In the genomic region with DNA sequence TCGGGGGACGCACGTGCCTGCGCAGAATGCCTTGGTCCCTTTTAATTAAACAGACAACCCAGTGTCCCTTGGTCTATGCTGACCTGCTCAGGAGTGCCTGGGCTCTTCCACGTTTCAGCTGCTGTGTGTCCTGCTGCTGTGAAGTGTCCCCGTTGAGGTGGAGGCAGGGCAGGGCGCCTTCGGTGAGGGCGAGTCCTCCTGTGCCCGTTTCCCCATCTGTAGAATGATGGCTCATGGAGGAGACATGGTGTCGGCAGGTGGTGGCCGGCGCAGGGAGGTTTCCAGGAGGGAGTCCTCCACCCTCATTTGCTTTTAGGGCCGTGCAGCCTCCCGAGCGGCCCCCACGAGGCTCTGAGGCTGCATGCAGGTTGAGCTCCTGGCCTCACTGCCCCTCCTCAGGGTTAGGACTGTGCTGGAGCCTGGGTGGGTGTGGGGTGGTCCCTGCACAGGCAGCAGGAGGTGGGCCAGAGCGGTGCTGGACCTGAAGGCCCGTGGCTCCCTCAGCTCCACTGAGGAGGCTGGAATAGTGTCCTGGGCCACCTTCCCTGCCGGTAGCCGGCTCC, we compare ENCODE assay signal across 7 cellular contexts. TPM values are rescaled to one million over a fixed set of nuclear protein-coding genes. Genes with fewer than 3 reads are reported as not detected.
DNase-seq lines count a peak whose midpoint lies in the region; ATAC-seq and TF ChIP-seq lines count a peak whose summit lies in the region.
"Had no signal": no experiment of that assay in that cellular context is flagged by ENCODE, and none has a peak within 500 bp of the region (broad histone marks: within the 10 kb centered on the region; RNA-seq: fewer than 3 reads in every experiment).

No MANE protein-coding gene starts in this region.

- H3K36me3 Mint-ChIP-seq in activated T-helper 2 cell treated with anti-CD3 and anti-CD28 coated beads, Interferon-gamma antibody, Interleukin-2, Interleukin-4, amounts not matched to agents 10 μg/mL and 5 μg/mL and 100 μg/mL, durations not matched to agents 14 hours and 24 hours and 36 hours (ENCODE audit: low read depth): peaks cover 33% of the 10 kb centered on the region

- H3K27ac Mint-ChIP-seq in activated T-helper 2 cell treated with anti-CD3 and anti-CD28 coated beads, Interferon-gamma antibody, Interleukin-2, Interleukin-4, amounts not matched to agents 10 μg/mL and 5 μg/mL and 100 μg/mL, durations not matched to agents 14 hours and 24 hours and 36 hours: peak overlapping the region; percentile 98

- peaks cover 23% of the 10 kb centered on the region for H3K36me3 ChIP-seq in BE2C
- peaks cover 0 to 7% of the 10 kb centered on the region in 2 donors for H3K36me3 ChIP-seq in lung (ENCODE audit: control insufficient read depth in 2 of 2, insufficient read depth in 2 of 2, low read length in 2 of 2)

- H3K9me3 ChIP-seq in BE2C (no peaks in the 10 kb centered on the region), lung (ENCODE audit: control insufficient read depth in 2 of 2, insufficient read depth in 1 of 2, low read length in 1 of 2) (no peaks in the 10 kb centered on the region)

- H3K9me3 Mint-ChIP-seq in activated T-helper 2 cell treated with anti-CD3 and anti-CD28 coated beads, Interferon-gamma antibody, Interleukin-2, Interleukin-4, amounts not matched to agents 10 μg/mL and 5 μg/mL and 100 μg/mL, durations not matched to agents 14 hours and 24 hours and 36 hours: no peaks in the 10 kb centered on the region

- H3K27me3 ChIP-seq in BE2C: no peaks in the 10 kb centered on the region
- H3K27me3 ChIP-seq in lung (ENCODE audit: control insufficient read depth, insufficient read depth): no peaks in the 10 kb centered on the region

- peak overlapping the region; percentile 80 to 88 for H3K27ac ChIP-seq in lung (ENCODE audit: low read depth in 1 of 2, low read length in 1 of 2)

- 46 to 53% methylated on average over 21 of the region's 21 CpGs for WGBS in lung, 2 donors

- H3K4me1 ChIP-seq in BE2C: peaks cover 22% of the 10 kb centered on the region
- H3K4me1 ChIP-seq in lung (ENCODE audit: control insufficient read depth in 2 of 2, insufficient read depth in 2 of 2, low read length in 2 of 2): peaks cover 3 to 24% of the 10 kb centered on the region in 2 donors

- H3K4me3 ChIP-seq in BE2C (ENCODE audit: low read depth, low read length): no peak overlapping the region
- no peak overlapping the region for H3K4me3 ChIP-seq in lung

- peak overlapping the region; percentile 72 for H3K4me3 Mint-ChIP-seq in activated T-helper 2 cell treated with anti-CD3 and anti-CD28 coated beads, Interferon-gamma antibody, Interleukin-2, Interleukin-4, amounts not matched to agents 10 μg/mL and 5 μg/mL and 100 μg/mL, durations not matched to agents 14 hours and 24 hours and 36 hours (ENCODE audit: low read depth)

- TF ChIP-seq CTCF in BE2C (IDR thresholded peaks at IDR 0.05; ENCODE audit: low read depth, low read length) (no peak), lung (IDR thresholded peaks at IDR 0.05; ENCODE audit: control extremely low read depth, extremely low read depth) (no peak)

- intact Hi-C loops in activated T-helper 2 cell treated with anti-CD3 and anti-CD28 coated beads, Interferon-gamma antibody, Interleukin-2, Interleukin-4, amounts not matched to agents 10 μg/mL and 5 μg/mL and 100 μg/mL, durations not matched to agents 14 hours and 24 hours and 36 hours (cut with micrococcal nuclease): no loop called here

- no peak for ATAC-seq in lung (ENCODE audit: insufficient read depth, low FRiP score)
- ATAC-seq in HG03025 (IDR thresholded peaks at IDR 0.05; ENCODE audit: low FRiP score, unreplicated experiment): no peak

- peaks cover 18% of the 10 kb centered on the region for H3K4me1 Mint-ChIP-seq in activated T-helper 2 cell treated with anti-CD3 and anti-CD28 coated beads, Interferon-gamma antibody, Interleukin-2, Interleukin-4, amounts not matched to agents 10 μg/mL and 5 μg/mL and 100 μg/mL, durations not matched to agents 14 hours and 24 hours and 36 hours (ENCODE audit: low read depth)

- DNase-seq in BE2C: peak; percentile 3
- no peak for DNase-seq in activated T-helper 2 cell treated with anti-CD3 and anti-CD28 coated beads, Interferon-gamma antibody, Interleukin-2, Interleukin-4, amounts not matched to agents 10 μg/mL and 5 μg/mL and 100 μg/mL, durations not matched to agents 14 hours and 24 hours and 36 hours (ENCODE audit: low spot score)
- no peak for DNase-seq in lung (ENCODE audit: low spot score)
- no peak for DNase-seq in NCI-H1417 treated with DMSO at 0.1 percent for 48 hours (lab: John Stamatoyannopoulos, UW)
- DNase-seq in superior temporal gyrus (ENCODE audit: extremely low spot score): no peak
- DNase-seq: NCI-H82 had no signal

- H3K27me3 Mint-ChIP-seq in activated T-helper 2 cell treated with anti-CD3 and anti-CD28 coated beads, Interferon-gamma antibody, Interleukin-2, Interleukin-4, amounts not matched to agents 10 μg/mL and 5 μg/mL and 100 μg/mL, durations not matched to agents 14 hours and 24 hours and 36 hours (ENCODE audit: low read depth): no peaks in the 10 kb centered on the region

RNA-seq across cellular contexts. Expression of a gene that starts 8.8 kb away (rescaled TPM):
- polyA plus RNA-seq in BE2C (2012; ENCODE audit: insufficient read depth, insufficient read length, low read depth): 71.2 TPM
- total RNA-seq in activated T-helper 2 cell treated with anti-CD3 and anti-CD28 coated beads, Interferon-gamma antibody, Interleukin-2, Interleukin-4, amounts not matched to agents 10 μg/mL and 5 μg/mL and 100 μg/mL, durations not matched to agents 14 hours and 24 hours and 36 hours: 65.7 and 71.1 TPM in 2 replicates
- total RNA-seq in lung: 10 to 100 TPM; 51.0 to 58.3 TPM
- polyA plus RNA-seq in lung: 10 to 100 TPM; 43.1 to 59.8 TPM

RNA-seq across cellular contexts. Expression of a gene that starts 23.4 kb away (rescaled TPM):
- 23.0 TPM for polyA plus RNA-seq in BE2C (2012; ENCODE audit: insufficient read depth, insufficient read length, low read depth)
- 3.5 and 3.7 TPM in 2 replicates for total RNA-seq in activated T-helper 2 cell treated with anti-CD3 and anti-CD28 coated beads, Interferon-gamma antibody, Interleukin-2, Interleukin-4, amounts not matched to agents 10 μg/mL and 5 μg/mL and 100 μg/mL, durations not matched to agents 14 hours and 24 hours and 36 hours
- total RNA-seq in lung: under 1 TPM; 0.23 to 0.83 TPM
- under 1 TPM; 0.41 to 0.77 TPM for polyA plus RNA-seq in lung

RNA-seq across cellular contexts. Expression of a gene that starts 27.2 kb away (rescaled TPM):
- 658 TPM for polyA plus RNA-seq in BE2C (2012; ENCODE audit: insufficient read depth, insufficient read length, low read depth)
- total RNA-seq in activated T-helper 2 cell treated with anti-CD3 and anti-CD28 coated beads, Interferon-gamma antibody, Interleukin-2, Interleukin-4, amounts not matched to agents 10 μg/mL and 5 μg/mL and 100 μg/mL, durations not matched to agents 14 hours and 24 hours and 36 hours: 233 and 240 TPM in 2 replicates
- total RNA-seq in lung: 100 to 1,000 TPM in 1 of 2 donors, 10 to 100 TPM in 1; 27.1 to 217 TPM
- 100 to 1,000 TPM; 157 to 266 TPM for polyA plus RNA-seq in lung

RNA-seq across cellular contexts. Expression of a gene that starts 34.0 kb away (rescaled TPM):
- 186 TPM for polyA plus RNA-seq in BE2C (2012; ENCODE audit: insufficient read depth, insufficient read length, low read depth)
- total RNA-seq in activated T-helper 2 cell treated with anti-CD3 and anti-CD28 coated beads, Interferon-gamma antibody, Interleukin-2, Interleukin-4, amounts not matched to agents 10 μg/mL and 5 μg/mL and 100 μg/mL, durations not matched to agents 14 hours and 24 hours and 36 hours: 84.7 and 85.4 TPM in 2 replicates
- total RNA-seq in lung: 100 to 1,000 TPM in 1 of 2 donors, 10 to 100 TPM in 1; 39.7 to 185 TPM
- 10 to 100 TPM; 49.3 to 68.0 TPM for polyA plus RNA-seq in lung

RNA-seq across cellular contexts. Expression of a gene that starts 40.3 kb away (rescaled TPM):
- 74.4 TPM for polyA plus RNA-seq in BE2C (2012; ENCODE audit: insufficient read depth, insufficient read length, low read depth)
- 82.8 and 87.0 TPM in 2 replicates for total RNA-seq in activated T-helper 2 cell treated with anti-CD3 and anti-CD28 coated beads, Interferon-gamma antibody, Interleukin-2, Interleukin-4, amounts not matched to agents 10 μg/mL and 5 μg/mL and 100 μg/mL, durations not matched to agents 14 hours and 24 hours and 36 hours
- 100 to 1,000 TPM in 1 of 2 donors, 10 to 100 TPM in 1; 45.6 to 128 TPM for total RNA-seq in lung
- 100 to 1,000 TPM in 1 of 2 donors, 10 to 100 TPM in 1; 63.3 to 155 TPM for polyA plus RNA-seq in lung
